ENCODE assay signal across 11 cellular contexts in genomic region chr21:14630556-14631069, GRCh38.
DNase-seq lines count a peak whose midpoint lies in the region; ATAC-seq, FAIRE-seq and TF ChIP-seq lines count a peak whose summit lies in the region.
"Had no signal": no experiment of that assay in that cellular context is flagged by ENCODE, and none has a peak within 500 bp of the region (broad histone marks: within the 10 kb centered on the region; RNA-seq: fewer than 3 reads in every experiment).

No MANE protein-coding gene starts in this region.

- SMC1A ChIA-PET in GM12878 (lab: Charles Lee; ENCODE audit: uncharacterized antibody, unreplicated experiment), result interaction anchor here (1.0 to 3.6 kb wide), 9 partner anchors 9 to 247 kb away, joined by 3 to 14 read pairs (median 3); no protein-coding TSS in a partner anchor

- H3K4me1 ChIP-seq in GM12878 (ENCODE audit: control insufficient read depth, insufficient read depth, low read length) (no peaks in the 10 kb centered on the region), kidney (ENCODE audit: control insufficient read depth in 1 of 2, insufficient read depth in 1 of 2, low read depth in 1 of 2, low read length in 2 of 2) (no peaks in the 10 kb centered on the region)

- CTCF ChIA-PET in GM10248 (lab: Yijun Ruan, JAX) (interaction anchor here (0.9 to 1.6 kb wide), 4 partner anchors 12 to 26 kb away, joined by 3 to 5 read pairs (median 3); no protein-coding TSS in a partner anchor), GM12878 (lab: Yijun Ruan, JAX) (interaction anchor here (1.1 to 1.5 kb wide), 3 partner anchors 13 to 143 kb away, joined by 3 to 4 read pairs (median 3); no protein-coding TSS in a partner anchor)

- H3K9ac ChIP-seq in GM12878 (ENCODE audit: control insufficient read depth, insufficient read depth, low read length) (no peak overlapping the region), kidney (ENCODE audit: low read length in 2 of 2) (no peak overlapping the region)

- BruUV-seq in GM12878 (replicated peaks; lab: Mats Ljungman, UMichigan), result no TSS peak

- DNase-seq in GM10248 (ENCODE audit: extremely low spot score) (peak; percentile 17), GM12878 (ENCODE audit: low read depth, low spot score) (no peak), hypothalamus (lab: John Stamatoyannopoulos, UW) (no peak), kidney (no peak)
- DNase-seq in stimulated activated CD4-positive, alpha-beta T cell treated with anti-CD3 and anti-CD28 coated beads, Interleukin-15, amount 100 ng/mL, for 24 hours, result no peak
- no peak for DNase-seq in activated CD4-positive, alpha-beta T cell treated with anti-CD3 and anti-CD28 coated beads for 4 hours
- DNase-seq: HFFc6, NCI-H2029 treated with DMSO at 0.1 percent for 48 hours, RPMI8226 had no signal

- H3K4me3 ChIP-seq in GM12878 (no peak overlapping the region), kidney (ENCODE audit: low read length in 2 of 2) (no peak overlapping the region)

- H3K79me2 ChIP-seq in GM12878 (ENCODE audit: control insufficient read depth, insufficient read depth, low read length), result no peaks in the 10 kb centered on the region

- no peak overlapping the region for H3K4me2 ChIP-seq in GM12878 (ENCODE audit: control insufficient read depth, insufficient read depth)

- no peak overlapping the region for H2AFZ ChIP-seq in GM12878 (ENCODE audit: control insufficient read depth, low read depth, low read length)

- H3K27ac ChIP-seq in GM12878 (ENCODE audit: control insufficient read depth, insufficient read depth) (no peak overlapping the region), kidney (ENCODE audit: low read depth in 2 of 2, low read length in 2 of 2) (no peak overlapping the region)

- intact Hi-C loops in GM12878 (cut with micrococcal nuclease; ENCODE audit: unreplicated experiment) (no loop called here), kidney (cut with DNase I) (no loop called here)

- H3K36me3 ChIP-seq in GM12878 (ENCODE audit: control insufficient read depth in 2 of 2, insufficient read depth in 2 of 2, low read length in 1 of 2) (no peaks in the 10 kb centered on the region), kidney (ENCODE audit: control insufficient read depth in 1 of 2, insufficient read depth in 2 of 2, low read length in 2 of 2) (no peaks in the 10 kb centered on the region)

- H3K9me3 ChIP-seq in GM12878 (replicated peaks; ENCODE audit: control insufficient read depth, insufficient read depth, low read length), result no peaks in the 10 kb centered on the region; the same call in 2 of the 3 replicates
- H3K9me3 ChIP-seq in kidney (ENCODE audit: control insufficient read depth in 1 of 2, low read length in 2 of 2), result no peaks in the 10 kb centered on the region

- TF ChIP-seq POLR2A in GM12878 (IDR thresholded peaks at IDR 0.05; ENCODE audit: low read depth, low read length), result no peak

- RAD21 ChIA-PET in GM12878 (lab: Charles Lee; ENCODE audit: unreplicated experiment), result interaction anchor here (1.0 kb wide), 1 partner anchor 13 kb away, joined by 3 read pairs; no protein-coding TSS in a partner anchor

- H3K27me3 ChIP-seq in GM12878 (replicated peaks in 1 of 2; ENCODE audit: control insufficient read depth in 2 of 2, insufficient read depth in 2 of 2, low read length in 1 of 2), result no peaks in the 10 kb centered on the region

- H4K20me1 ChIP-seq in GM12878 (ENCODE audit: control insufficient read depth, insufficient read depth), result no peaks in the 10 kb centered on the region

- WGBS in GM12878 (ENCODE audit: insufficient coverage, insufficient replicate concordance, low lambda C conversion rate, missing lambda C conversion rate), result 19% methylated on average over 2 of the region's 2 CpGs

- no peak for TF ChIP-seq CTCF in GM10248 (IDR thresholded peaks at IDR 0.05; ENCODE audit: control extremely low read depth, extremely low read depth, low read depth, missing control alignments)
- no peak for TF ChIP-seq CTCF in GM12878 (IDR thresholded peaks at IDR 0.05 in 2 of 3, conservative IDR thresholded peaks at IDR 0.05 in 1 of 3; ENCODE audit: control insufficient read depth in 2 of 3, extremely low read depth in 1 of 3, insufficient read depth in 1 of 3, low read depth in 3 of 3, low read length in 3 of 3)
- no peak for TF ChIP-seq CTCF in kidney (IDR thresholded peaks at IDR 0.05; ENCODE audit: borderline replicate concordance, extremely low read depth, insufficient read depth)

- TF ChIP-seq RAD21 in GM12878 (IDR thresholded peaks at IDR 0.05; ENCODE audit: insufficient read depth, low read depth, low read length), result no peak

- ATAC-seq in GM18909 (IDR thresholded peaks at IDR 0.05; ENCODE audit: poor library complexity, unreplicated experiment) (peak; percentile 70), HG03442 (IDR thresholded peaks at IDR 0.05; ENCODE audit: unreplicated experiment) (peak; percentile 67), GM12878 (peak; percentile 82)

- TF ChIP-seq EP300 in GM12878 (IDR thresholded peaks at IDR 0.05; ENCODE audit: borderline replicate concordance in 1 of 2, control insufficient read depth in 1 of 2, low read depth in 2 of 2, low read length in 2 of 2), result no peak

- FAIRE-seq in GM12878 (lab: Jason Lieb, UNC) (no peak), kidney (lab: Jason Lieb, UNC) (no peak)

- POLR2A ChIA-PET in GM10248 (lab: Yijun Ruan, JAX), result no interaction called here
- POLR2A ChIA-PET in GM12878 (lab: Charles Lee), result no interaction called here

- in situ Hi-C loops in GM12878 (cut with MboI), result no loop called here

TF ChIP-seq in GM12878, 131 proteins besides CTCF, POLR2A, EP300 and RAD21 (continues in another document):
- TF ChIP-seq MTA2 (IDR thresholded peaks at IDR 0.05; ENCODE audit: low read depth), result peak; percentile 44; the same call in 1 of the 2 replicates
- no peak for TF ChIP-seq SMARCA5 (IDR thresholded peaks at IDR 0.05)
- TF ChIP-seq ATF7 (IDR thresholded peaks at IDR 0.05; ENCODE audit: low read depth), result peak; percentile 85
- TF ChIP-seq DPF2 (IDR thresholded peaks at IDR 0.05), result 0 out of 2 replicates have a peak, but pooled peaks have one; percentile 17
- no peak for TF ChIP-seq CBX5 (IDR thresholded peaks at IDR 0.05; ENCODE audit: low read depth)
- peak; percentile 78 for TF ChIP-seq JUNB (IDR thresholded peaks at IDR 0.05)
- no peak for TF ChIP-seq IRF5 (IDR thresholded peaks at IDR 0.05; ENCODE audit: borderline replicate concordance)
- no peak for TF ChIP-seq NR2C2 (IDR thresholded peaks at IDR 0.05; ENCODE audit: borderline replicate concordance, control insufficient read depth, insufficient read length, low read depth)
- no peak for TF ChIP-seq MAX (IDR thresholded peaks at IDR 0.05; ENCODE audit: low read depth, low read length)
- no peak for TF ChIP-seq REST (IDR thresholded peaks at IDR 0.05; ENCODE audit: low read depth, low read length)
- no peak for TF ChIP-seq CHD1 (IDR thresholded peaks at IDR 0.05; ENCODE audit: low read depth, low read length)
- TF ChIP-seq NFYA (IDR thresholded peaks at IDR 0.05; ENCODE audit: borderline replicate concordance, low read depth, low read length), result no peak
- no peak for TF ChIP-seq POLR2AphosphoS2 (IDR thresholded peaks at IDR 0.05; ENCODE audit: low read depth, low read length)
- TF ChIP-seq NBN (IDR thresholded peaks at IDR 0.05), result 0 out of 2 replicates have a peak, but pooled peaks have one; percentile 20
- TF ChIP-seq HDAC6 (IDR thresholded peaks at IDR 0.05; ENCODE audit: unreplicated experiment), result no peak
